1 cellular context compared by ENCODE assay signal in the genomic region with DNA sequence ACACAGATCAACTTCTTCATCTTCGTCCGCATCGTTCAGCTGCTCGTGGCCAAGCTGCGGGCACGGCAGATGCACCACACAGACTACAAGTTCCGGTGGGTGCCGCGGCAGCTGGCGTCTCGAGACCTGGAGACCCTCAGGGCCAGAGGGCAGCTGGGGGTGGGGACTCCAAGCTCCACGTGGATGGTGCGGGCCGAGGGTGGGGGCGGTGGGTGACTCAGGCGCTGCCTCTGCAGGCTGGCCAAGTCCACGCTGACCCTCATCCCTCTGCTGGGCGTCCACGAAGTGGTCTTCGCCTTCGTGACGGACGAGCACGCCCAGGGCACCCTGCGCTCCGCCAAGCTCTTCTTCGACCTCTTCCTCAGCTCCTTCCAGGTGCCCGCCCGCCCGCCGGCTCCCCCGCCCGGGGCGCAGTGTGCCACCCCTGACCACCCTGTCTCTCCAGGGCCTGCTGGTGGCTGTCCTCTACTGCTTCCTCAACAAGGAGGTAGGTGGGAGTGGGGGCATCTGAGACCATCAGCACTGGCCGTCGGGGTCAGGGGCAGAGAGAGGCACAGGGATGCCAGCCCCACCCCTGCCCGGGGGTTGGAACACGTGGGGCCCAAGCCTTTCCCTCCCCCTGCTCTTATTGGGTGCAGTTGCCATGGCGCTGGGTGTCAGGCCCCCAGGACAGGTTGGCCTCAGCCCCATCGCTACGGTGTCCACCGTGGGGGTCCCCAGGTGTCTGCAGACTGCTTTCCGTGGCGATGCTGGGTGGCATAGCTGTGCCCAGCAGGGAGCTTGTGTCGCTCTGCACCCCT.
A peak's percentile ranks its signal among the peaks of the same experiment; 100 is the strongest.
TF ChIP-seq lines count a peak whose summit lies in the region.

No MANE protein-coding gene starts in this region.

TF ChIP-seq in K562, 482 proteins besides CTCF, POLR2A, EP300 and RAD21:
- TF ChIP-seq NR3C1 (CRISPR knock-in tag; IDR thresholded peaks at IDR 0.05) (no peak), ZNF444 (CRISPR knock-in tag; IDR thresholded peaks at IDR 0.05) (no peak), ZBTB7A (IDR thresholded peaks at IDR 0.05; ENCODE audit: borderline replicate concordance, control insufficient read depth, low read depth, low read length) (0 out of 2 replicates have a peak, but pooled peaks have one; percentile 13), PCBP1 (IDR thresholded peaks at IDR 0.05; ENCODE audit: low read depth, low read length, poor library complexity, severe bottlenecking) (no peak), ZSCAN32 (CRISPR knock-in tag; IDR thresholded peaks at IDR 0.05) (no peak), TFAM (CRISPR knock-in tag; conservative IDR thresholded peaks at IDR 0.05) (no peak)
- TF ChIP-seq, protein P1, sequence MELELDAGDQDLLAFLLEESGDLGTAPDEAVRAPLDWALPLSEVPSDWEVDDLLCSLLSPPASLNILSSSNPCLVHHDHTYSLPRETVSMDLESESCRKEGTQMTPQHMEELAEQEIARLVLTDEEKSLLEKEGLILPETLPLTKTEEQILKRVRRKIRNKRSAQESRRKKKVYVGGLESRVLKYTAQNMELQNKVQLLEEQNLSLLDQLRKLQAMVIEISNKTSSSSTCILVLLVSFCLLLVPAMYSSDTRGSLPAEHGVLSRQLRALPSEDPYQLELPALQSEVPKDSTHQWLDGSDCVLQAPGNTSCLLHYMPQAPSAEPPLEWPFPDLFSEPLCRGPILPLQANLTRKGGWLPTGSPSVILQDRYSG (tag; conservative IDR thresholded peaks at IDR 0.05; ENCODE audit: low read depth): no peak
